In the genomic region with DNA sequence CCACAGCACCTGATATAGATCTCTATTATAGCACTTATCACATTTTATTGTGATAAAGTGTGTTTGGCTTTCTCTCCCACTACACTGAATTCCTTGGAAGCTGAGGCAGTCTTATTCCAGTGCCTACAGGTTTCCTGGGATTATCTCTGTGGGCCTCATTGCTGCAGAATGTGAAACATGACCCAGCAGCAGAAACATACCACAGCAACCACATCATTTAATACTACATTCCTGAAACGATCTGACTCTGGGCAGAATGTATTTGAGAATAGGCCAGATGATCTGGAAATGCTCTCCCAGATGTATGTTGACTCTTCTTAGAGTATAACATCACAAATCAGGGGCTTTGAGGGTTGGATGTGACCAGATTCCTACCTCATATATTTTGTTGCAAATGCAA, we compare ENCODE assay signal across 13 cellular contexts.
DNase-seq lines count a peak whose midpoint lies in the region; ATAC-seq and TF ChIP-seq lines count a peak whose summit lies in the region.
"Had no signal": no experiment of that assay in that cellular context is flagged by ENCODE, and none has a peak within 500 bp of the region (broad histone marks: within the 10 kb centered on the region; RNA-seq: fewer than 3 reads in every experiment).

No MANE protein-coding gene starts in this region.

- H3K4me3 ChIP-seq in fibroblast of lung (replicated peaks in 1 of 4; ENCODE audit: control extremely low read depth in 1 of 4, insufficient read depth in 1 of 4, low read depth in 3 of 4, low read length in 4 of 4) = no peak overlapping the region
- H3K4me3 ChIP-seq: neural progenitor cell, vagina had no signal

- H4K20me1 ChIP-seq in fibroblast of lung (ENCODE audit: control insufficient read depth, extremely low read depth, insufficient read depth, low read length) = no peaks in the 10 kb centered on the region

- no peak overlapping the region for H3K4me3 Mint-ChIP-seq in osteocyte (ENCODE audit: unreplicated experiment)
- H3K4me3 Mint-ChIP-seq: neural progenitor cell had no signal

- DNase-seq in EH (ENCODE audit: low read depth) = peak; percentile 97
- peak; percentile 87 for DNase-seq in RPMI7951 (ENCODE audit: low read depth)
- DNase-seq in fibroblast of lung (ENCODE audit: low read depth in 2 of 2) = peak; percentile 88 to 98
- DNase-seq in osteocyte (ENCODE audit: extremely low spot score, unreplicated experiment) = no peak
- no peak for DNase-seq in C1 segment of cervical spinal cord (lab: John Stamatoyannopoulos, UW)
- no peak for DNase-seq in cerebellum (ENCODE audit: low spot score)
- DNase-seq: activated CD4-positive, CD25-positive, alpha-beta regulatory T cell; RPMI8226 had no signal

- peaks cover 24% of the 10 kb centered on the region for H3K4me1 Mint-ChIP-seq in osteocyte (ENCODE audit: unreplicated experiment)

- peak overlapping the region; percentile 84 for H3K27ac Mint-ChIP-seq in osteocyte (ENCODE audit: unreplicated experiment)
- H3K27ac Mint-ChIP-seq: neural progenitor cell had no signal

- H3K36me3 ChIP-seq in fibroblast of lung (ENCODE audit: control insufficient read depth, insufficient read depth, low read length) = no peaks in the 10 kb centered on the region
- H3K36me3 ChIP-seq: neural progenitor cell, vagina had no signal

- peak overlapping the region; percentile 15 for H2AFZ ChIP-seq in fibroblast of lung (ENCODE audit: low read length)
- H2AFZ ChIP-seq: neural progenitor cell had no signal

- no peaks in the 10 kb centered on the region for H3K9me3 ChIP-seq in fibroblast of lung (ENCODE audit: control insufficient read depth, insufficient read depth, low read depth, low read length)
- H3K9me3 ChIP-seq: vagina had no signal

- ATAC-seq in HG02852 (IDR thresholded peaks at IDR 0.05; ENCODE audit: unreplicated experiment) = no peak
- ATAC-seq in HG03135 (IDR thresholded peaks at IDR 0.05; ENCODE audit: unreplicated experiment) = no peak

- H3K27me3 ChIP-seq in fibroblast of lung (ENCODE audit: control insufficient read depth, insufficient read depth, low read length) = no peaks in the 10 kb centered on the region
- H3K27me3 ChIP-seq: neural progenitor cell, vagina had no signal

- H3K36me3 Mint-ChIP-seq in osteocyte (ENCODE audit: unreplicated experiment) = no peaks in the 10 kb centered on the region

- H3K27ac ChIP-seq in fibroblast of lung (ENCODE audit: insufficient read depth, low read length) = peak overlapping the region; percentile 40
- H3K27ac ChIP-seq: KMS-11, neural progenitor cell, vagina had no signal

- H3K79me2 ChIP-seq in fibroblast of lung (ENCODE audit: control insufficient read depth, insufficient read depth, low read length) = no peaks in the 10 kb centered on the region

- peak overlapping the region; percentile 46 for H3K4me2 ChIP-seq in fibroblast of lung (ENCODE audit: extremely low read depth, insufficient read depth, low read length)
- H3K4me2 ChIP-seq: KMS-11, neural progenitor cell had no signal

- peaks cover 9% of the 10 kb centered on the region for H3K4me1 ChIP-seq in fibroblast of lung (ENCODE audit: control insufficient read depth, extremely low read depth, insufficient read depth, low read length)
- H3K4me1 ChIP-seq: neural progenitor cell, vagina had no signal

- H3K9me3 Mint-ChIP-seq in osteocyte (ENCODE audit: unreplicated experiment) = peaks cover 13% of the 10 kb centered on the region

- TF ChIP-seq CTCF in fibroblast of lung (conservative IDR thresholded peaks at IDR 0.05 in 1 of 2, IDR thresholded peaks at IDR 0.05 in 1 of 2; ENCODE audit: low read depth in 1 of 2, low read length in 2 of 2) = no peak
- TF ChIP-seq CTCF in osteocyte (IDR thresholded peaks at IDR 0.05) = no peak

- no peaks in the 10 kb centered on the region for H3K27me3 Mint-ChIP-seq in osteocyte (ENCODE audit: unreplicated experiment)

- H3K9ac ChIP-seq in fibroblast of lung (ENCODE audit: insufficient read depth, low read length) = no peak overlapping the region
- H3K9ac ChIP-seq: KMS-11, neural progenitor cell had no signal

Comparison
In these comparisons a context has a peak if more than half of its experiments do, and no peak if none do; other contexts are left out.
1. DNase-seq: peak in EH (single experiment), RPMI7951 (single experiment) and fibroblast of lung (2 of 2); none in osteocyte (single experiment), C1 segment of cervical spinal cord (0 of 14) and cerebellum (single experiment).